In the genomic region with DNA sequence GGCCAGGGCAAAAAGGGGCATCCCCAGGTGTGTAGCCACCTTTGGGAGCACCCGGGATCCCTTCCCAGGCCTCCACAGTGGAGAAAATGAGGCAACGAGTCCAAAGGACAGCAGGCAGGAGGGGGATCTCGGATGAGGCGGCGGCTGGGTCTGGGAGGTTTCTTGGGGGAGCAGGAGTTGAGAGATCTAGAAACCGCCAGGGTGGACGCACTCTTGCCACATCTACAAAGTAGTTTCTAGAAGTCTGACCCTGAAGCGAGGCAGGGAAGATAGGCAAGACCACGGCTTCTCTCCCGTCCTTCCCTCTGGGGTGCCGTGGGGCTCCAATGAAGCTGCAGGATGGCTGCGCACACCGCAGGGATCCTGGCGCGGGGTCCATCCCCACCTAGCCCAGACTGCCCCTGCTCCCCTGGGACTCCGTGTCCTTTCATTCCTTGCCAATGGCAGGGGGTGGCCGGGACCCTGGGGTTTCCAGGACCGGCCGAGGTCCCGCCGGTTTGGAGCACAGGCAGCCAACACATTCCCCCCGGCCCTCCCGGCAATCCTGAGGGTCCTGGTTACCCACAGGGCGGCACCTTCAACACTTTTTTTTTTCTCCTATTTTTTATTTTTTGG, we compare ENCODE assay signal across 1 cellular context.
TF ChIP-seq lines count a peak whose summit lies in the region.

No MANE protein-coding gene starts in this region.

TF ChIP-seq in GM12878, 131 proteins besides CTCF, POLR2A, EP300 and RAD21 (continued from another document):
- TF ChIP-seq NKRF (conservative IDR thresholded peaks at IDR 0.05): no peak
